In the genomic region with DNA sequence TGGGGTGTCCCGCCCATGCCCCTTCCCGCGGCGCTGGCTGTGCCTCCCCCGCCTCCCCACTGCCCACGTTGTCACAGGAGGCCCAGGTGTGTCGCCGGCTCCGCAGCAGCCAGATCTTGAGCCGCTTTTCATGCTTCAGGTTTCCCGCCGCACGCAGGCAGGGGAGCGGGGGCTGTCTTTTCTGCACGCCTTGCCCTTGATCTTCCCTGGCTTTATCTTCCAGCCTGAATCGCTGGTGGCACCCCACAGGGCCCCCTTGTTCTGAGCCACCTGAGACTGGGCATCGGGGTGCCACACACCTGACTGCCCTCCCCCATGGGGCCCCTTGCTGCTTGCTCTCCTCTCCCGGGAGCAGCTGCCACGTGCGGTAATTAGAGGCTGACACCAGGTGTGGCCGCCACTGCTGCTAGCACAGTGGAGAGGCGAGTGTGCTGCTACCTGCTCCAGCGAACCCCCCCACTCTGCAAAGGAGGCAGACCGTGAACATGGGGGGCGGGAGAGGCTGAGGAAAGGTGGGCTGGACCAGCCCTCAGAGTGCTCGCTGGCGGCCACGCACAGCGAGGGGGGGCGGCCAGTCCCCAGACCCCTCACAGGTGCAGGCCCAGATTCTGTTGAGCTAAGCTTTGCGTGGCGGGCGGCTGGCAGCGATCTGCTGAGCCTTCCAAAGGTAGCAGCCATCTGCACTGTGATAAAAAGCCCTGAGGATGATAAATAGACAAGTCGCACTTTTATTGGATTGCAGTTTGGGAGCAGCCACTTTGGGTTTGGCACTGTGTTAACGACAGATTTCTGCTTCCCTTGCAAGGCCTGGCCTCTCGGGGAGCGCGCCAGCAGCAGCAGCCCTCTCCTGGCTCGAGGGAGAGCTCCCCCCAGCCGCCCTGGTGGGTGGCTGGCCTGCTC, we compare ENCODE assay signal across 1 cellular context.
A peak's percentile ranks its signal among the peaks of the same experiment; 100 is the strongest.
TF ChIP-seq lines count a peak whose summit lies in the region.

No MANE protein-coding gene starts in this region.

TF ChIP-seq in K562, 482 proteins besides CTCF, POLR2A, EP300 and RAD21 (continued from another document):
- TF ChIP-seq, protein P1, sequence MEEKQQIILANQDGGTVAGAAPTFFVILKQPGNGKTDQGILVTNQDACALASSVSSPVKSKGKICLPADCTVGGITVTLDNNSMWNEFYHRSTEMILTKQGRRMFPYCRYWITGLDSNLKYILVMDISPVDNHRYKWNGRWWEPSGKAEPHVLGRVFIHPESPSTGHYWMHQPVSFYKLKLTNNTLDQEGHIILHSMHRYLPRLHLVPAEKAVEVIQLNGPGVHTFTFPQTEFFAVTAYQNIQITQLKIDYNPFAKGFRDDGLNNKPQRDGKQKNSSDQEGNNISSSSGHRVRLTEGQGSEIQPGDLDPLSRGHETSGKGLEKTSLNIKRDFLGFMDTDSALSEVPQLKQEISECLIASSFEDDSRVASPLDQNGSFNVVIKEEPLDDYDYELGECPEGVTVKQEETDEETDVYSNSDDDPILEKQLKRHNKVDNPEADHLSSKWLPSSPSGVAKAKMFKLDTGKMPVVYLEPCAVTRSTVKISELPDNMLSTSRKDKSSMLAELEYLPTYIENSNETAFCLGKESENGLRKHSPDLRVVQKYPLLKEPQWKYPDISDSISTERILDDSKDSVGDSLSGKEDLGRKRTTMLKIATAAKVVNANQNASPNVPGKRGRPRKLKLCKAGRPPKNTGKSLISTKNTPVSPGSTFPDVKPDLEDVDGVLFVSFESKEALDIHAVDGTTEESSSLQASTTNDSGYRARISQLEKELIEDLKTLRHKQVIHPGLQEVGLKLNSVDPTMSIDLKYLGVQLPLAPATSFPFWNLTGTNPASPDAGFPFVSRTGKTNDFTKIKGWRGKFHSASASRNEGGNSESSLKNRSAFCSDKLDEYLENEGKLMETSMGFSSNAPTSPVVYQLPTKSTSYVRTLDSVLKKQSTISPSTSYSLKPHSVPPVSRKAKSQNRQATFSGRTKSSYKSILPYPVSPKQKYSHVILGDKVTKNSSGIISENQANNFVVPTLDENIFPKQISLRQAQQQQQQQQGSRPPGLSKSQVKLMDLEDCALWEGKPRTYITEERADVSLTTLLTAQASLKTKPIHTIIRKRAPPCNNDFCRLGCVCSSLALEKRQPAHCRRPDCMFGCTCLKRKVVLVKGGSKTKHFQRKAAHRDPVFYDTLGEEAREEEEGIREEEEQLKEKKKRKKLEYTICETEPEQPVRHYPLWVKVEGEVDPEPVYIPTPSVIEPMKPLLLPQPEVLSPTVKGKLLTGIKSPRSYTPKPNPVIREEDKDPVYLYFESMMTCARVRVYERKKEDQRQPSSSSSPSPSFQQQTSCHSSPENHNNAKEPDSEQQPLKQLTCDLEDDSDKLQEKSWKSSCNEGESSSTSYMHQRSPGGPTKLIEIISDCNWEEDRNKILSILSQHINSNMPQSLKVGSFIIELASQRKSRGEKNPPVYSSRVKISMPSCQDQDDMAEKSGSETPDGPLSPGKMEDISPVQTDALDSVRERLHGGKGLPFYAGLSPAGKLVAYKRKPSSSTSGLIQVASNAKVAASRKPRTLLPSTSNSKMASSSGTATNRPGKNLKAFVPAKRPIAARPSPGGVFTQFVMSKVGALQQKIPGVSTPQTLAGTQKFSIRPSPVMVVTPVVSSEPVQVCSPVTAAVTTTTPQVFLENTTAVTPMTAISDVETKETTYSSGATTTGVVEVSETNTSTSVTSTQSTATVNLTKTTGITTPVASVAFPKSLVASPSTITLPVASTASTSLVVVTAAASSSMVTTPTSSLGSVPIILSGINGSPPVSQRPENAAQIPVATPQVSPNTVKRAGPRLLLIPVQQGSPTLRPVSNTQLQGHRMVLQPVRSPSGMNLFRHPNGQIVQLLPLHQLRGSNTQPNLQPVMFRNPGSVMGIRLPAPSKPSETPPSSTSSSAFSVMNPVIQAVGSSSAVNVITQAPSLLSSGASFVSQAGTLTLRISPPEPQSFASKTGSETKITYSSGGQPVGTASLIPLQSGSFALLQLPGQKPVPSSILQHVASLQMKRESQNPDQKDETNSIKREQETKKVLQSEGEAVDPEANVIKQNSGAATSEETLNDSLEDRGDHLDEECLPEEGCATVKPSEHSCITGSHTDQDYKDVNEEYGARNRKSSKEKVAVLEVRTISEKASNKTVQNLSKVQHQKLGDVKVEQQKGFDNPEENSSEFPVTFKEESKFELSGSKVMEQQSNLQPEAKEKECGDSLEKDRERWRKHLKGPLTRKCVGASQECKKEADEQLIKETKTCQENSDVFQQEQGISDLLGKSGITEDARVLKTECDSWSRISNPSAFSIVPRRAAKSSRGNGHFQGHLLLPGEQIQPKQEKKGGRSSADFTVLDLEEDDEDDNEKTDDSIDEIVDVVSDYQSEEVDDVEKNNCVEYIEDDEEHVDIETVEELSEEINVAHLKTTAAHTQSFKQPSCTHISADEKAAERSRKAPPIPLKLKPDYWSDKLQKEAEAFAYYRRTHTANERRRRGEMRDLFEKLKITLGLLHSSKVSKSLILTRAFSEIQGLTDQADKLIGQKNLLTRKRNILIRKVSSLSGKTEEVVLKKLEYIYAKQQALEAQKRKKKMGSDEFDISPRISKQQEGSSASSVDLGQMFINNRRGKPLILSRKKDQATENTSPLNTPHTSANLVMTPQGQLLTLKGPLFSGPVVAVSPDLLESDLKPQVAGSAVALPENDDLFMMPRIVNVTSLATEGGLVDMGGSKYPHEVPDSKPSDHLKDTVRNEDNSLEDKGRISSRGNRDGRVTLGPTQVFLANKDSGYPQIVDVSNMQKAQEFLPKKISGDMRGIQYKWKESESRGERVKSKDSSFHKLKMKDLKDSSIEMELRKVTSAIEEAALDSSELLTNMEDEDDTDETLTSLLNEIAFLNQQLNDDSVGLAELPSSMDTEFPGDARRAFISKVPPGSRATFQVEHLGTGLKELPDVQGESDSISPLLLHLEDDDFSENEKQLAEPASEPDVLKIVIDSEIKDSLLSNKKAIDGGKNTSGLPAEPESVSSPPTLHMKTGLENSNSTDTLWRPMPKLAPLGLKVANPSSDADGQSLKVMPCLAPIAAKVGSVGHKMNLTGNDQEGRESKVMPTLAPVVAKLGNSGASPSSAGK (IDR thresholded peaks at IDR 0.05): peak; percentile 11; the same call in 1 of the 2 replicates
- TF ChIP-seq ESRRB (CRISPR knock-in tag; IDR thresholded peaks at IDR 0.05; ENCODE audit: borderline replicate concordance) (no peak), ZNF699 (CRISPR knock-in tag; IDR thresholded peaks at IDR 0.05; ENCODE audit: insufficient replicate concordance) (no peak), ZNF740 (CRISPR knock-in tag; IDR thresholded peaks at IDR 0.05) (peak; percentile 90), ZNF740 (tag; IDR thresholded peaks at IDR 0.05) (peak in 1 of 2 experiments; percentile 47; a peak in 1 of 4 replicates), ZBTB7A (IDR thresholded peaks at IDR 0.05; ENCODE audit: borderline replicate concordance, control insufficient read depth, low read depth, low read length) (peak; percentile 43; the same call in 1 of the 2 replicates), CHD4 (IDR thresholded peaks at IDR 0.05; ENCODE audit: insufficient read depth, insufficient replicate concordance, low read depth, low read length, poor library complexity, severe bottlenecking) (peak; percentile 4), SRSF9 (IDR thresholded peaks at IDR 0.05; ENCODE audit: borderline replicate concordance, low read depth, low read length) (no peak), ZNF239 (CRISPR knock-in tag; IDR thresholded peaks at IDR 0.05) (no peak), CREM (IDR thresholded peaks at IDR 0.05; ENCODE audit: low read depth) (peak; percentile 14; the same call in 1 of the 2 replicates), TCF3 (CRISPR knock-in tag; IDR thresholded peaks at IDR 0.05) (peak; percentile 28; the same call in 1 of the 2 replicates)
- TF ChIP-seq, protein P2, sequence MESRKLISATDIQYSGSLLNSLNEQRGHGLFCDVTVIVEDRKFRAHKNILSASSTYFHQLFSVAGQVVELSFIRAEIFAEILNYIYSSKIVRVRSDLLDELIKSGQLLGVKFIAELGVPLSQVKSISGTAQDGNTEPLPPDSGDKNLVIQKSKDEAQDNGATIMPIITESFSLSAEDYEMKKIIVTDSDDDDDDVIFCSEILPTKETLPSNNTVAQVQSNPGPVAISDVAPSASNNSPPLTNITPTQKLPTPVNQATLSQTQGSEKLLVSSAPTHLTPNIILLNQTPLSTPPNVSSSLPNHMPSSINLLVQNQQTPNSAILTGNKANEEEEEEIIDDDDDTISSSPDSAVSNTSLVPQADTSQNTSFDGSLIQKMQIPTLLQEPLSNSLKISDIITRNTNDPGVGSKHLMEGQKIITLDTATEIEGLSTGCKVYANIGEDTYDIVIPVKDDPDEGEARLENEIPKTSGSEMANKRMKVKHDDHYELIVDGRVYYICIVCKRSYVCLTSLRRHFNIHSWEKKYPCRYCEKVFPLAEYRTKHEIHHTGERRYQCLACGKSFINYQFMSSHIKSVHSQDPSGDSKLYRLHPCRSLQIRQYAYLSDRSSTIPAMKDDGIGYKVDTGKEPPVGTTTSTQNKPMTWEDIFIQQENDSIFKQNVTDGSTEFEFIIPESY (CRISPR knock-in tag; IDR thresholded peaks at IDR 0.05): peak; percentile 92
- TF ChIP-seq, protein P3, sequence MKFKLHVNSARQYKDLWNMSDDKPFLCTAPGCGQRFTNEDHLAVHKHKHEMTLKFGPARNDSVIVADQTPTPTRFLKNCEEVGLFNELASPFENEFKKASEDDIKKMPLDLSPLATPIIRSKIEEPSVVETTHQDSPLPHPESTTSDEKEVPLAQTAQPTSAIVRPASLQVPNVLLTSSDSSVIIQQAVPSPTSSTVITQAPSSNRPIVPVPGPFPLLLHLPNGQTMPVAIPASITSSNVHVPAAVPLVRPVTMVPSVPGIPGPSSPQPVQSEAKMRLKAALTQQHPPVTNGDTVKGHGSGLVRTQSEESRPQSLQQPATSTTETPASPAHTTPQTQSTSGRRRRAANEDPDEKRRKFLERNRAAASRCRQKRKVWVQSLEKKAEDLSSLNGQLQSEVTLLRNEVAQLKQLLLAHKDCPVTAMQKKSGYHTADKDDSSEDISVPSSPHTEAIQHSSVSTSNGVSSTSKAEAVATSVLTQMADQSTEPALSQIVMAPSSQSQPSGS (CRISPR knock-in tag; IDR thresholded peaks at IDR 0.05): no peak
- TF ChIP-seq, protein P4, sequence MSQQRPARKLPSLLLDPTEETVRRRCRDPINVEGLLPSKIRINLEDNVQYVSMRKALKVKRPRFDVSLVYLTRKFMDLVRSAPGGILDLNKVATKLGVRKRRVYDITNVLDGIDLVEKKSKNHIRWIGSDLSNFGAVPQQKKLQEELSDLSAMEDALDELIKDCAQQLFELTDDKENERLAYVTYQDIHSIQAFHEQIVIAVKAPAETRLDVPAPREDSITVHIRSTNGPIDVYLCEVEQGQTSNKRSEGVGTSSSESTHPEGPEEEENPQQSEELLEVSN (IDR thresholded peaks at IDR 0.05; ENCODE audit: borderline replicate concordance in 1 of 2, extremely low read depth in 1 of 2, insufficient read depth in 1 of 2, insufficient read length in 1 of 2, low read depth in 1 of 2, low read length in 1 of 2, poor library complexity in 1 of 2, severe bottlenecking in 1 of 2): peak in 1 of 2 experiments; percentile 38
